ENCODE assay signal across 2 cellular contexts in the genomic region with DNA sequence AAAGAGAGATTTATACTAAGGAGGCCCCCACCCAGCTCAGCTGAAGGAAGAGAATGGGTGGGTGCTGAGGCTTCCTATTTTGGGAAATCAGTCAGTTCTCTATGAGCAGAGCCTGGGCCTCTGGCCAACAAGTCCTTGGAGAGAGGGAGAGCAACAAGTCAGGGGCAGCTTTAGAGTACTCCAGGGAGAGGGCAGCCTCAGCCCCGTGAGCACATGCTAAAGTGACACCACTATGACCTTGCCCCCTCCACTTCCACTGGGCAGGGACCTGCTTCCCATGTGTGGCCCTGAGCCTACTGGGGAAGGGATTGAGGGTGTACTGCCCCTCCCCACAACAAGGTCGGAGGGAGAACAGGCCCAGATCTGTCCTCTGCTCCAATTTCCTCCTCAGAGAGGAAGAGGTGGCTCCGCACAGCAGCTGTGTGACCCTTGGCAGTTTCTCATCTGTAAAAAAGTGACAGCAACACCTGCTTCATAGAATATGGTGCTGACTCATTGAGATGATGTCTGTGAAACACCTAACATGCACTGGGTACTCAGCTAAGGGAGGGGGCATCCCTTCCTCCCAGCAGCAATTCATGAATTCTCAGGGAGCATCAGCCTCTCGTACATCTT.
TF ChIP-seq lines count a peak whose summit lies in the region.

No MANE protein-coding gene starts in this region.

TF ChIP-seq in SK-N-SH, 30 proteins besides CTCF, POLR2A, EP300 and RAD21 (continued from another document):
- TF ChIP-seq, protein P1, sequence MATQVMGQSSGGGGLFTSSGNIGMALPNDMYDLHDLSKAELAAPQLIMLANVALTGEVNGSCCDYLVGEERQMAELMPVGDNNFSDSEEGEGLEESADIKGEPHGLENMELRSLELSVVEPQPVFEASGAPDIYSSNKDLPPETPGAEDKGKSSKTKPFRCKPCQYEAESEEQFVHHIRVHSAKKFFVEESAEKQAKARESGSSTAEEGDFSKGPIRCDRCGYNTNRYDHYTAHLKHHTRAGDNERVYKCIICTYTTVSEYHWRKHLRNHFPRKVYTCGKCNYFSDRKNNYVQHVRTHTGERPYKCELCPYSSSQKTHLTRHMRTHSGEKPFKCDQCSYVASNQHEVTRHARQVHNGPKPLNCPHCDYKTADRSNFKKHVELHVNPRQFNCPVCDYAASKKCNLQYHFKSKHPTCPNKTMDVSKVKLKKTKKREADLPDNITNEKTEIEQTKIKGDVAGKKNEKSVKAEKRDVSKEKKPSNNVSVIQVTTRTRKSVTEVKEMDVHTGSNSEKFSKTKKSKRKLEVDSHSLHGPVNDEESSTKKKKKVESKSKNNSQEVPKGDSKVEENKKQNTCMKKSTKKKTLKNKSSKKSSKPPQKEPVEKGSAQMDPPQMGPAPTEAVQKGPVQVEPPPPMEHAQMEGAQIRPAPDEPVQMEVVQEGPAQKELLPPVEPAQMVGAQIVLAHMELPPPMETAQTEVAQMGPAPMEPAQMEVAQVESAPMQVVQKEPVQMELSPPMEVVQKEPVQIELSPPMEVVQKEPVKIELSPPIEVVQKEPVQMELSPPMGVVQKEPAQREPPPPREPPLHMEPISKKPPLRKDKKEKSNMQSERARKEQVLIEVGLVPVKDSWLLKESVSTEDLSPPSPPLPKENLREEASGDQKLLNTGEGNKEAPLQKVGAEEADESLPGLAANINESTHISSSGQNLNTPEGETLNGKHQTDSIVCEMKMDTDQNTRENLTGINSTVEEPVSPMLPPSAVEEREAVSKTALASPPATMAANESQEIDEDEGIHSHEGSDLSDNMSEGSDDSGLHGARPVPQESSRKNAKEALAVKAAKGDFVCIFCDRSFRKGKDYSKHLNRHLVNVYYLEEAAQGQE (IDR thresholded peaks at IDR 0.05; ENCODE audit: low read depth, low read length), result no peak

TF ChIP-seq in SK-N-SH treated with all-trans-retinoic acid at 6 μM for 48 hours, 23 proteins besides CTCF, POLR2A, EP300 and RAD21 (continued from another document):
- TF ChIP-seq ZFP30 (CRISPR knock-in tag; IDR thresholded peaks at IDR 0.05), result no peak
- no peak for TF ChIP-seq BACH2 (CRISPR knock-in tag; IDR thresholded peaks at IDR 0.05; ENCODE audit: borderline replicate concordance)
